In the genomic region with DNA sequence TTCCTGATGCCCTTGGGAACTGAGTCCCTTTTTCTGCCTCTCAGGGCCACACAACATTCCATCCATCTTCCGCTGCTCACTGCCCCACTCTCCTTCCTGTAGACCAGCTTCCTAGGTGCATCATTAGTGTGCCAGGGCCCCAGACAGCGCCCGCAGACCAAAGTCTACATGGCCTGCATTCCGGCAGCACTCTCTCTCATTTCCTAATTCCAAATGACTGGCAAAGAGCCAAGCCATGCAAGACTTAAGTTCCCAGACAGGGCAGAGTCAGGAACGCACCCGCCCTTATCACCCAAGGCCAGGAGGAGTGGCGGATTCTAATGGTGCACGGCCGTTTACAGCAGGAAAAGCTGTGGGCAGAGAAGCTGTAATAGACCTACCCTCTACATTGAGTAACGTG, we compare ENCODE assay signal across 10 cellular contexts.
A peak's percentile ranks its signal among the peaks of the same experiment; 100 is the strongest.
DNase-seq lines count a peak whose midpoint lies in the region; ATAC-seq and TF ChIP-seq lines count a peak whose summit lies in the region.
"Had no signal": no experiment of that assay in that cellular context is flagged by ENCODE, and none has a peak within 500 bp of the region (broad histone marks: within the 10 kb centered on the region; RNA-seq: fewer than 3 reads in every experiment).

No MANE protein-coding gene starts in this region.

- H3K4me1 Mint-ChIP-seq in effector memory CD8-positive, alpha-beta T cell (ENCODE audit: low read depth in 2 of 2) = no peaks in the 10 kb centered on the region
- H3K4me1 Mint-ChIP-seq: central memory CD8-positive, alpha-beta T cell had no signal

- no peaks in the 10 kb centered on the region for H3K36me3 Mint-ChIP-seq in effector memory CD8-positive, alpha-beta T cell (ENCODE audit: insufficient read depth)

- H3K27me3 Mint-ChIP-seq in effector memory CD8-positive, alpha-beta T cell = peaks cover 20 to 31% of the 10 kb centered on the region in 2 donors

- peaks cover 0 to 6% of the 10 kb centered on the region in 2 donors for H3K9me3 Mint-ChIP-seq in effector memory CD8-positive, alpha-beta T cell
- H3K9me3 Mint-ChIP-seq: central memory CD8-positive, alpha-beta T cell had no signal

- H3K27ac Mint-ChIP-seq in effector memory CD8-positive, alpha-beta T cell = no peak overlapping the region

- H3K4me3 Mint-ChIP-seq in effector memory CD8-positive, alpha-beta T cell = no peak overlapping the region
- H3K4me3 Mint-ChIP-seq: central memory CD8-positive, alpha-beta T cell had no signal

- no peak for TF ChIP-seq RAD21 in Ishikawa (IDR thresholded peaks at IDR 0.05; ENCODE audit: low read depth)

- ATAC-seq in left cardiac atrium (peak; percentile 78 to 93), sciatic nerve (peak; percentile 77)
- ATAC-seq in effector memory CD8-positive, alpha-beta T cell (replicated peaks) = no peak

- intact Hi-C loops in left cardiac atrium (cut with DNase I) (no loop called here), sciatic nerve (cut with DNase I) (no loop called here)

- TF ChIP-seq EP300 in Ishikawa (IDR thresholded peaks at IDR 0.05; ENCODE audit: borderline replicate concordance) = no peak

- DNase-seq in SK-N-DZ (ENCODE audit: low spot score) (peak; percentile 38), left cardiac atrium (peak; percentile 64), sciatic nerve (ENCODE audit: low spot score) (no peak), NCI-H526 treated with DMSO at 0.1 percent for 48 hours (lab: John Stamatoyannopoulos, UW) (no peak), germinal center (ENCODE audit: low spot score) (no peak)
- DNase-seq in activated CD8-positive, alpha-beta memory T cell treated with anti-CD3 and anti-CD28 coated beads, Interleukin-2, amount 50 U/mL, for 48 hours = no peak
- no peak for DNase-seq in effector memory CD8-positive, alpha-beta T cell
- DNase-seq: DND-41 had no signal

TF ChIP-seq in Ishikawa, 13 proteins besides CTCF, POLR2A, EP300 and RAD21:
- no peak for TF ChIP-seq ZBTB7A (IDR thresholded peaks at IDR 0.05; ENCODE audit: low read depth)
- TF ChIP-seq TAF1 (IDR thresholded peaks at IDR 0.05; ENCODE audit: low read depth) = no peak
- no peak for TF ChIP-seq CEBPB (IDR thresholded peaks at IDR 0.05)
- TF ChIP-seq TEAD4 (IDR thresholded peaks at IDR 0.05) = peak; percentile 60
- TF ChIP-seq EGR1 (IDR thresholded peaks at IDR 0.05) = no peak
- TF ChIP-seq, protein P1, sequence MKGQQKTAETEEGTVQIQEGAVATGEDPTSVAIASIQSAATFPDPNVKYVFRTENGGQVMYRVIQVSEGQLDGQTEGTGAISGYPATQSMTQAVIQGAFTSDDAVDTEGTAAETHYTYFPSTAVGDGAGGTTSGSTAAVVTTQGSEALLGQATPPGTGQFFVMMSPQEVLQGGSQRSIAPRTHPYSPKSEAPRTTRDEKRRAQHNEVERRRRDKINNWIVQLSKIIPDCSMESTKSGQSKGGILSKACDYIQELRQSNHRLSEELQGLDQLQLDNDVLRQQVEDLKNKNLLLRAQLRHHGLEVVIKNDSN (IDR thresholded peaks at IDR 0.05) = no peak
- no peak for TF ChIP-seq CREB1 (IDR thresholded peaks at IDR 0.05; ENCODE audit: low read depth)
- TF ChIP-seq NFIC (IDR thresholded peaks at IDR 0.05) = peak; percentile 78

Comparison
In these comparisons a context has a peak if more than half of its experiments do, and no peak if none do; other contexts are left out.
1. DNase-seq: peak in SK-N-DZ (single experiment) and left cardiac atrium (single experiment); none in sciatic nerve (single experiment), activated CD8-positive, alpha-beta memory T cell treated with anti-CD3 and anti-CD28 coated beads, Interleukin-2, amount 50 U/mL, for 48 hours (single experiment), NCI-H526 treated with DMSO at 0.1 percent for 48 hours (single experiment), effector memory CD8-positive, alpha-beta T cell (0 of 3) and germinal center (single experiment).